Comparison of ENCODE assay signal across 8 cellular contexts in the genomic region with DNA sequence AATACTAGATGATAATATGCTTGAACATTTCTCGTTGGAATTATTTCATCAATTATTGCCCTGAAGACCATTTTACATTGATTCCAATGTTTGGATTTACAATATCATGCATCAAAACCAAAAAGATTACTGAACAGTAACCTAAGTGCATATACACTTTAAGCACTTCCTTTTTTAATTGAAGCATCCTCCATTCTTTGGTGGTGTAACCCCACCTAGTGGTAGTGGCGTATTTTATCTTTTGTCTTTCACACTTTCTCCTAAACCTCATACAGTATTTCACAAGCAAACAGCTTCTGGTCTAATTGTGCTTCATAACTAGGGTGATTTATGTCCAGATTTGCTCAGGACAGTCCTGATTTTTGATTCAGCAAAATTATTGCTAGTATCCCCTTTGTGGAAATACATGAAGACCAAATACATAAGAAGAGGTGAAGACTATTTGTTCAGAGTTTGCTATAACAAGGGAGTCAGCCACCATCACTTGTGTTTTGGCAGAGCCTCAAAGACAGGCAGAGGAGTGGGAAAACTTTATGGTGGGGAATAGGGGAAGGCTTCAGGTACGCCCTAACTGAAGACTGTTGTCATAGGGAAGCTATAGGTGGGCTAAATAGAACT. TPM values are rescaled to one million over a fixed set of nuclear protein-coding genes. Genes with fewer than 3 reads are reported as not detected.
DNase-seq lines count a peak whose midpoint lies in the region; ATAC-seq, FAIRE-seq and TF ChIP-seq lines count a peak whose summit lies in the region.

No MANE protein-coding gene starts in this region.

- POLR2A ChIA-PET in CD4-positive, alpha-beta memory T cell (lab: Charles Lee; ENCODE audit: partially characterized antibody): interaction anchor here (0.6 to 1.8 kb wide), 4 partner anchors 28 to 522 kb away, joined by 3 to 7 read pairs (median 3); partner anchors contain the start of gene DEGS1

- ATAC-seq in GM18508 (IDR thresholded peaks at IDR 0.05; ENCODE audit: insufficient read depth, unreplicated experiment) (peak; percentile 48), HG02973 (IDR thresholded peaks at IDR 0.05; ENCODE audit: unreplicated experiment) (peak; percentile 45)

- CTCF ChIA-PET in CD4-positive, alpha-beta memory T cell (lab: Charles Lee; ENCODE audit: partially characterized antibody): interaction anchor here (0.6 to 6.7 kb wide), 19 partner anchors 9 to 553 kb away, joined by 3 to 68 read pairs (median 4); partner anchors contain the start of genes DEGS1 and FBXO28

- H3K9ac ChIP-seq in trophoblast cell (ENCODE audit: low read length): no peak overlapping the region

- no peaks in the 10 kb centered on the region for H3K27me3 ChIP-seq in CD4-positive, alpha-beta memory T cell (ENCODE audit: insufficient read depth, low read length)
- H3K27me3 ChIP-seq in trophoblast cell (ENCODE audit: insufficient read depth, low read length): no peaks in the 10 kb centered on the region

- peaks cover 0 to 11% of the 10 kb centered on the region in 2 donors for H3K36me3 Mint-ChIP-seq in CD4-positive, alpha-beta memory T cell

- H3K4ac ChIP-seq in trophoblast cell (ENCODE audit: low read depth, low read length): no peak overlapping the region

- peaks cover 6% of the 10 kb centered on the region for H3K79me1 ChIP-seq in trophoblast cell (ENCODE audit: low read length)

- H4K8ac ChIP-seq in trophoblast cell (ENCODE audit: low read depth, low read length): no peak overlapping the region

- H3K27me3 Mint-ChIP-seq in CD4-positive, alpha-beta memory T cell: no peaks in the 10 kb centered on the region

- H2BK12ac ChIP-seq in trophoblast cell (ENCODE audit: low read length): no peak overlapping the region

- peak overlapping the region in 1 of 8 donors; percentile 47 for H3K4me3 Mint-ChIP-seq in CD4-positive, alpha-beta memory T cell

- no peak overlapping the region for H3K27ac ChIP-seq in CD4-positive, alpha-beta memory T cell (ENCODE audit: low read depth, low read length)
- no peak overlapping the region for H3K27ac ChIP-seq in trophoblast cell (ENCODE audit: low read depth, low read length)

- peaks cover 32% of the 10 kb centered on the region for H3K4me1 ChIP-seq in CD4-positive, alpha-beta memory T cell (ENCODE audit: insufficient read depth, low read length)
- H3K4me1 ChIP-seq in trophoblast cell (ENCODE audit: control insufficient read depth in 1 of 2, insufficient read depth in 2 of 2, low read length in 2 of 2): peaks cover 0 to 2% of the 10 kb centered on the region in 2 experiments

- peak in 4 of 5 donors; percentile 57 to 64 (median 58) for DNase-seq in CD4-positive, alpha-beta memory T cell
- DNase-seq in NCI-H2029 (lab: John Stamatoyannopoulos, UW): peak; percentile 39
- peak; percentile 43 to 76 for DNase-seq in foreskin fibroblast
- DNase-seq in trophoblast cell: peak; percentile 26 to 79
- no peak for DNase-seq in activated T-cell treated with anti-CD3 and anti-CD28 coated beads, Interleukin-2, amount 50 U/mL, for 48 hours

- H3K79me2 ChIP-seq in trophoblast cell (ENCODE audit: control insufficient read depth, insufficient read depth, low read length, poor library complexity): peaks cover 3% of the 10 kb centered on the region

- peaks cover 0 to 5% (median 0%) of the 10 kb centered on the region in 8 donors for H3K9me3 Mint-ChIP-seq in CD4-positive, alpha-beta memory T cell

- H2AFZ ChIP-seq in trophoblast cell (ENCODE audit: insufficient read depth, low read length, poor library complexity): no peak overlapping the region

- no peak overlapping the region for H3K18ac ChIP-seq in trophoblast cell (ENCODE audit: low read length)

- no CpG with 5 or more reads among the region's 3 CpGs for WGBS in trophoblast cell (ENCODE audit: extremely low coverage, insufficient coverage, insufficient read length)

- FAIRE-seq in TTC549 (lab: Jason Lieb, UNC): peak; percentile 97

- no peaks in the 10 kb centered on the region for H3K36me3 ChIP-seq in CD4-positive, alpha-beta memory T cell (ENCODE audit: insufficient read depth, low read length)
- no peaks in the 10 kb centered on the region for H3K36me3 ChIP-seq in trophoblast cell (ENCODE audit: control insufficient read depth in 1 of 2, insufficient read depth in 2 of 2, low read length in 2 of 2)

- H3K14ac ChIP-seq in trophoblast cell (ENCODE audit: low read length): no peak overlapping the region

- no peak overlapping the region for H2BK5ac ChIP-seq in trophoblast cell (ENCODE audit: low read depth, low read length, poor library complexity)

- H4K12ac ChIP-seq in trophoblast cell (ENCODE audit: low read depth, low read length): no peak overlapping the region

- H3K4me2 ChIP-seq in trophoblast cell (ENCODE audit: low read length): no peak overlapping the region

- TF ChIP-seq CTCF in foreskin fibroblast (IDR thresholded peaks at IDR 0.05; ENCODE audit: low read depth, low read length): peak; percentile 53

- H4K91ac ChIP-seq in trophoblast cell (ENCODE audit: low read depth, low read length): no peak overlapping the region

- no peak overlapping the region for H2BK120ac ChIP-seq in trophoblast cell (ENCODE audit: insufficient read depth, low read length, poor library complexity)

- H3K9me3 ChIP-seq in CD4-positive, alpha-beta memory T cell (ENCODE audit: control insufficient read depth in 1 of 2, low read length in 2 of 2): no peaks in the 10 kb centered on the region
- H3K9me3 ChIP-seq in trophoblast cell (ENCODE audit: insufficient read depth, low read depth, low read length): no peaks in the 10 kb centered on the region

- H2AK5ac ChIP-seq in trophoblast cell (ENCODE audit: low read length): no peak overlapping the region

- H3K27ac Mint-ChIP-seq in CD4-positive, alpha-beta memory T cell: peak overlapping the region; percentile 20 to 78 (median 65)

- no peak overlapping the region for H3K23ac ChIP-seq in trophoblast cell (ENCODE audit: low read length)

- no peak overlapping the region for H3K4me3 ChIP-seq in CD4-positive, alpha-beta memory T cell (ENCODE audit: low read length in 2 of 2)
- H3K4me3 ChIP-seq in foreskin fibroblast (ENCODE audit: low read depth in 1 of 2, low read length in 2 of 2) (peak overlapping the region in 1 of 2 donors; percentile 10), trophoblast cell (ENCODE audit: low read depth, low read length) (no peak overlapping the region)

- peaks cover 23 to 41% (median 34%) of the 10 kb centered on the region in 4 donors for H3K4me1 Mint-ChIP-seq in CD4-positive, alpha-beta memory T cell

- intact Hi-C loops in CD4-positive, alpha-beta memory T cell (cut with micrococcal nuclease): loop anchor here (1.0 to 5.0 kb wide), 6 partner anchors 124 to 636 kb away; no protein-coding TSS in a partner anchor

RNA-seq across cellular contexts. Expression of gene NVL, which starts 3.4 kb away (rescaled TPM):
- total RNA-seq in CD4-positive, alpha-beta memory T cell: 10 to 100 TPM; 38.9 to 46.7 TPM
- polyA plus RNA-seq in CD4-positive, alpha-beta memory T cell: 10 to 100 TPM; 16.9 to 21.0 TPM
- 26.8 and 27.9 TPM in 2 replicates for polyA plus RNA-seq in trophoblast cell (2013)

RNA-seq across cellular contexts. Expression of gene CNIH4, which starts 23.3 kb away (rescaled TPM):
- 10 to 100 TPM; 45.5 to 50.9 TPM for total RNA-seq in CD4-positive, alpha-beta memory T cell
- polyA plus RNA-seq in CD4-positive, alpha-beta memory T cell: 10 to 100 TPM; 62.7 to 75.6 TPM
- 108 TPM in 2 replicates for polyA plus RNA-seq in trophoblast cell (2013)

Comparison
In these comparisons a context has a peak if more than half of its experiments do, and no peak if none do; other contexts are left out.
1. DNase-seq: peak in CD4-positive, alpha-beta memory T cell (4 of 5), NCI-H2029 (single experiment), foreskin fibroblast (2 of 2) and trophoblast cell (2 of 2); none in activated T-cell treated with anti-CD3 and anti-CD28 coated beads, Interleukin-2, amount 50 U/mL, for 48 hours (0 of 2).